In genomic region chr21:40165212-40165611, GRCh38 we compare ENCODE assay signal across 11 cellular contexts.
"Had no signal": no experiment of that assay in that cellular context is flagged by ENCODE, and none has a peak within 500 bp of the region (broad histone marks: within the 10 kb centered on the region; RNA-seq: fewer than 3 reads in every experiment).

No MANE protein-coding gene starts in this region.

- H3K27me3 ChIP-seq: brain microvascular endothelial cell had no signal

- DNase-seq: activated CD4-positive, alpha-beta T cell treated with anti-CD3 and anti-CD28 coated beads, Interleukin-2, amount 10 ng/mL, durations not matched to agents 24 days and 14 days; activated CD4-positive, CD25-positive, alpha-beta regulatory T cell; activated CD8-positive, alpha-beta memory T cell treated with anti-CD3 and anti-CD28 coated beads, Interleukin-2, amount 50 U/mL, for 48 hours; activated gamma-delta T cell treated with Interleukin-2 at 50 U/mL for 16 hours; amniotic stem cell; brain microvascular endothelial cell; islet precursor cell; natural killer cell; psoas muscle; sigmoid colon; stimulated activated CD4-positive, alpha-beta T cell treated with anti-CD3 and anti-CD28 coated beads, Interleukin-2, amount 100 ng/mL, for 24 hours had no signal

- H3K4me3 ChIP-seq: psoas muscle, sigmoid colon had no signal

- H3K9me3 ChIP-seq: psoas muscle, sigmoid colon had no signal

- H3K4me1 ChIP-seq: psoas muscle, sigmoid colon had no signal

- H3K27ac ChIP-seq: brain microvascular endothelial cell, psoas muscle, sigmoid colon had no signal

- H3K36me3 ChIP-seq: brain microvascular endothelial cell, sigmoid colon had no signal
